28 cellular contexts compared by ENCODE assay signal in genomic region chr10:69744971-69745370, GRCh38. TPM values are rescaled to one million over a fixed set of nuclear protein-coding genes. Genes with fewer than 3 reads are reported as not detected.
"Had no signal": no experiment of that assay in that cellular context is flagged by ENCODE, and none has a peak within 500 bp of the region (broad histone marks: within the 10 kb centered on the region; RNA-seq: fewer than 3 reads in every experiment).

No MANE protein-coding gene starts in this region.

- DNase-seq: kidney; left colon; left lung; midbrain; mucosa of descending colon; naive thymus-derived CD4-positive, alpha-beta T cell; ovary; retina; right cardiac atrium; stimulated activated CD4-positive, alpha-beta T cell treated with anti-CD3 and anti-CD28 coated beads, Interleukin-12 subunit alpha, Interleukin-12 subunit beta, amount 100 ng/mL, for 4 hours; stimulated activated CD4-positive, alpha-beta T cell treated with anti-CD3 and anti-CD28 coated beads, Interleukin-15, amount 100 ng/mL, for 24 hours; stimulated activated CD4-positive, alpha-beta T cell treated with anti-CD3 and anti-CD28 coated beads, Interleukin-2, amount 100 ng/mL, for 24 hours; stimulated activated CD4-positive, alpha-beta T cell treated with anti-CD3 and anti-CD28 coated beads, Interleukin-4, amount 100 ng/mL, for 1 hour; stimulated activated naive B cell treated with anti-CD40 and anti-IgM and Interleukin-4, amounts not matched to agents 10 μg/mL and 1 μg/mL and 100 μg/mL, for 72 hours; stimulated activated naive CD8-positive, alpha-beta T cell treated with anti-CD3 and anti-CD28 coated beads, Interleukin-15, Interleukin-2, amounts not matched to agents 100 U/mL and 50 U/mL, for 24 hours; stomach; testis; thyroid gland; transverse colon; upper lobe of left lung had no signal

- H3K36me3 Mint-ChIP-seq: memory B cell; naive thymus-derived CD4-positive, alpha-beta T cell; natural killer cell treated with Interleukin-12 subunit alpha and Interleukin-12 subunit beta and Interleukin-15 and Interleukin-18, amount 100 ng/mL, for 72 hours; stimulated activated naive B cell treated with anti-CD40 and anti-IgM and Interleukin-4, amounts not matched to agents 10 μg/mL and 1 μg/mL and 100 μg/mL, for 72 hours had no signal

- H3K4me3 Mint-ChIP-seq: memory B cell; naive thymus-derived CD4-positive, alpha-beta T cell; natural killer cell treated with Interleukin-12 subunit alpha and Interleukin-12 subunit beta and Interleukin-15 and Interleukin-18, amount 100 ng/mL, for 72 hours; stimulated activated naive B cell treated with anti-CD40 and anti-IgM and Interleukin-4, amounts not matched to agents 10 μg/mL and 1 μg/mL and 100 μg/mL, for 72 hours had no signal

- H3K36me3 ChIP-seq: left lung, ovary, prostate gland, stomach, thyroid gland, transverse colon, upper lobe of left lung, vagina had no signal

- H3K27me3 ChIP-seq: ovary, testis, thyroid gland, transverse colon, upper lobe of left lung, vagina had no signal

- H3K27ac ChIP-seq: left lung, ovary, prostate gland, skin epidermis, stomach, testis, thyroid gland, transverse colon, upper lobe of left lung, vagina had no signal

- H3K4me1 ChIP-seq: left lung, prostate gland, stomach, testis, transverse colon, vagina had no signal

- H3K9me3 ChIP-seq: left lung, mucosa of descending colon, ovary, prostate gland, stomach, testis, thyroid gland, transverse colon, upper lobe of left lung, vagina had no signal

- H3K4me3 ChIP-seq: left lung, lung, mucosa of descending colon, ovary, prostate gland, skin epidermis, stomach, testis, thyroid gland, transverse colon, upper lobe of left lung, vagina had no signal

- ATAC-seq: left colon; left lung; mucosa of descending colon; naive thymus-derived CD4-positive, alpha-beta T cell; natural killer cell treated with Interleukin-12 subunit alpha and Interleukin-12 subunit beta and Interleukin-15 and Interleukin-18, amount 100 ng/mL, for 72 hours; right cardiac atrium; sciatic nerve; stimulated activated naive CD8-positive, alpha-beta T cell treated with anti-CD3 and anti-CD28 coated beads, Interleukin-15, Interleukin-2, amounts not matched to agents 100 U/mL and 50 U/mL, for 24 hours had no signal

- H3K27ac Mint-ChIP-seq: memory B cell; naive thymus-derived CD4-positive, alpha-beta T cell; natural killer cell treated with Interleukin-12 subunit alpha and Interleukin-12 subunit beta and Interleukin-15 and Interleukin-18, amount 100 ng/mL, for 72 hours; stimulated activated naive B cell treated with anti-CD40 and anti-IgM and Interleukin-4, amounts not matched to agents 10 μg/mL and 1 μg/mL and 100 μg/mL, for 72 hours had no signal

- H3K4me1 Mint-ChIP-seq: naive thymus-derived CD4-positive, alpha-beta T cell had no signal

RNA-seq across cellular contexts. Expression of gene COL13A1, which starts 56.7 kb away (rescaled TPM):
- total RNA-seq: mesenteric fat pad; natural killer cell treated with Interleukin-12 subunit alpha and Interleukin-12 subunit beta and Interleukin-15 and Interleukin-18, amount 100 ng/mL, for 72 hours; vagina had no signal
- polyA plus RNA-seq: naive thymus-derived CD4-positive, alpha-beta T cell had no signal
